ENCODE assay signal across 15 cellular contexts in the genomic region with DNA sequence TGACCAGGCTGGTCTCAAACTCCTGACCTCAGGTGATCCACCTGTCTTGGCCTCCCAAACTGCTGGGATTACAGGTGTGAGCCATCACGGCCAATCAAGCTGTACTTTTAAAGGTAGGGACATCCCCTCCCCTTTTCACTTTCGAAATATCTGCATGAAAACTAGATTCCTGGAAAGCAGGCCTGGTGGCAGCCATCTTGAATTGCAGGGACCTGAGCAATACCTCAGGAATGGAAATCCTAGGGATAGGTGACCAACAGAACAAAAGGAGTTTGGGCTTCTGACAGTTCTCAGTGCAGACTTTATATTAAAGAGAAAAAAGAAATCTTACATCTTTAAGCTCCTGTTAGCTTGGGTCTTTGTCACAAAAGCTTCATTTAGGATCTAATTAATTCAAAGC.
"Had no signal": no experiment of that assay in that cellular context is flagged by ENCODE, and none has a peak within 500 bp of the region (broad histone marks: within the 10 kb centered on the region; RNA-seq: fewer than 3 reads in every experiment).

No MANE protein-coding gene starts in this region.

- H3K4me3 Mint-ChIP-seq: activated T-cell treated with anti-CD3 and anti-CD28 coated beads, Interleukin-2, amount 50 U/mL, for 72 hours; neural crest cell; T-helper 1 cell treated with Interleukin-12 subunit alpha and Interleukin-12 subunit beta and Interleukin-4 antibody, amounts not matched to agents 30 μg/mL and 1 μg/mL, for 36 hours had no signal

- DNase-seq: activated CD4-positive, alpha-beta T cell treated with anti-CD3 and anti-CD28 coated beads, Interleukin-2, amount 50 U/mL, for 4 hours; activated effector memory CD4-positive, alpha-beta T cell treated with anti-CD3 and anti-CD28 coated beads, Interleukin-2, amount 50 U/mL, for 16 hours; activated naive CD4-positive, alpha-beta T cell treated with anti-CD3 and anti-CD28 coated beads, Interleukin-2, amount 50 U/mL, for 16 hours; activated T-cell treated with anti-CD3 and anti-CD28 coated beads, Interleukin-2, amount 50 U/mL, for 72 hours; foreskin melanocyte; head of caudate nucleus; left ventricle myocardium inferior; mammary epithelial cell; stimulated activated CD4-positive, alpha-beta T cell treated with anti-CD3 and anti-CD28 coated beads, Interleukin-12 subunit alpha, Interleukin-12 subunit beta, amount 100 ng/mL, for 4 hours; stimulated activated CD4-positive, alpha-beta T cell treated with anti-CD3 and anti-CD28 coated beads, Interleukin-1b, Interleukin-23, amount 100 ng/mL, for 48 hours; stimulated activated naive CD4-positive, alpha-beta T cell treated with Interleukin-2 at 50 U/mL for 16 hours; thyroid gland; WERI-Rb-1 had no signal

- H3K4me3 ChIP-seq: left ventricle myocardium inferior, thyroid gland had no signal

- H3K27ac Mint-ChIP-seq: activated T-cell treated with anti-CD3 and anti-CD28 coated beads, Interleukin-2, amount 50 U/mL, for 72 hours; T-helper 1 cell treated with Interleukin-12 subunit alpha and Interleukin-12 subunit beta and Interleukin-4 antibody, amounts not matched to agents 30 μg/mL and 1 μg/mL, for 36 hours had no signal

- ATAC-seq: activated T-cell treated with anti-CD3 and anti-CD28 coated beads, Interleukin-2, amount 50 U/mL, for 72 hours had no signal

- H3K9me3 Mint-ChIP-seq: activated T-cell treated with anti-CD3 and anti-CD28 coated beads, Interleukin-2, amount 50 U/mL, for 72 hours; neural crest cell; T-helper 1 cell treated with Interleukin-12 subunit alpha and Interleukin-12 subunit beta and Interleukin-4 antibody, amounts not matched to agents 30 μg/mL and 1 μg/mL, for 36 hours had no signal
